Comparison of ENCODE assay signal across 8 cellular contexts in the genomic region with DNA sequence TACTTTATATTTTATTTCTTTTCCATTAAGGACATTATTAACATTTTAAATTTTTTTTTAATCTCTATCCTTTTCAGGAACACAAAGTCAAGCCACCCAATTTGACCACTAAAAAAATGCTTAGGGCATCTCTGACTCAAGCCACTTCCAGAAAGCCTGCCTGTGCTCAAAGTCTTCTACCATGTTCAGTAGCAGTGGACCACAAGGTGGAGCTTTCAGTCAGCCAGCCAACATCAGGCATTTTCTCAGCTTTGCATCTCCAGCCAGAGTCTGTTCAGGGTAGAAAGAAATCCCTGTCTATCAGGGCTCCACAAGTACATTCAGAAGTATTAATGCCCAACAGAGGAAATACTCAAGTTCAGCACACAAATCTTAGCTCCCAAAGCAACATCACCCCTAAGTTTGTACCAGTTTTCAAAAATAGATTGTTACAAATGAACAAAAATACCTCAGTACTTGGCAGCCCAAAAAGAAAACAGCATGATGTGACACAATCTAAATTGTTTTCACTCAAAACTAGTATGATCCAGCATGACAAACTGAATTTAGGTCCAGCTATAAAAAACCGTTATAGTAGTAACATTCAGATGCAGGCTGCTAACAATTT. TPM values are rescaled to one million over a fixed set of nuclear protein-coding genes. Genes with fewer than 3 reads are reported as not detected.
DNase-seq lines count a peak whose midpoint lies in the region; ATAC-seq and TF ChIP-seq lines count a peak whose summit lies in the region.

No MANE protein-coding gene starts in this region.

- H3K27ac Mint-ChIP-seq in Calu3 (ENCODE audit: unreplicated experiment), result no peak overlapping the region

- no peaks in the 10 kb centered on the region for H3K4me1 ChIP-seq in RWPE2 (ENCODE audit: insufficient read depth, poor library complexity, severe bottlenecking)
- peaks cover 0 to 17% (median 5%) of the 10 kb centered on the region in 9 donors for H3K4me1 ChIP-seq in heart right ventricle

- H3K4me3 ChIP-seq in RWPE2 (ENCODE audit: severe bottlenecking) (no peak overlapping the region), heart right ventricle (no peak overlapping the region)

- peak; percentile 69 for TF ChIP-seq CTCF in Calu3 (IDR thresholded peaks at IDR 0.05; ENCODE audit: unreplicated experiment)
- peak; percentile 34 for TF ChIP-seq CTCF in GM20000 (IDR thresholded peaks at IDR 0.05; ENCODE audit: extremely low read depth, missing control alignments)
- TF ChIP-seq CTCF in RWPE2 (IDR thresholded peaks at IDR 0.05; ENCODE audit: poor library complexity, severe bottlenecking), result peak; percentile 75
- peak; percentile 59 to 91 (median 82) for TF ChIP-seq CTCF in heart right ventricle (IDR thresholded peaks at IDR 0.05)

- H3K9me3 Mint-ChIP-seq in Calu3 (ENCODE audit: low read depth, unreplicated experiment), result no peaks in the 10 kb centered on the region

- BruUV-seq in Calu3 (replicated peaks; lab: Mats Ljungman, UMichigan), result no TSS peak

- H3K36me3 ChIP-seq in RWPE2 (ENCODE audit: low read depth) (no peaks in the 10 kb centered on the region), heart right ventricle (no peaks in the 10 kb centered on the region)

- H3K27ac ChIP-seq in RWPE2 (ENCODE audit: poor library complexity, severe bottlenecking) (no peak overlapping the region), heart right ventricle (no peak overlapping the region)

- H3K36me3 Mint-ChIP-seq in Calu3 (ENCODE audit: insufficient read depth, unreplicated experiment), result no peaks in the 10 kb centered on the region

- CTCF ChIA-PET in Calu3 (lab: Charles Lee), result interaction anchor here (0.6 to 2.0 kb wide), 6 partner anchors 11 to 199 kb away, joined by 3 to 59 read pairs (median 8); a partner anchor contains a TSS

- peaks cover 6% of the 10 kb centered on the region for H3K27me3 ChIP-seq in RWPE2 (ENCODE audit: insufficient read depth, poor library complexity, severe bottlenecking)
- H3K27me3 ChIP-seq in heart right ventricle, result peaks cover 0 to 3% (median 0%) of the 10 kb centered on the region in 7 donors

- intact Hi-C loops in Calu3 (cut with micrococcal nuclease; ENCODE audit: unreplicated experiment), result loop anchor here (1.0 kb wide), 2 partner anchors 140 to 199 kb away; no protein-coding TSS in a partner anchor
- intact Hi-C loops in heart right ventricle (cut with DNase I), result loop anchor here (1.0 to 5.0 kb wide), 9 partner anchors 123 to 200 kb away; no protein-coding TSS in a partner anchor

- peak; percentile 87 for ATAC-seq in RWPE2 (ENCODE audit: low read depth)
- ATAC-seq in heart right ventricle, result peak; percentile 87 to 94 (median 90)

- DNase-seq in Calu3 (peak; percentile 63), GM20000 (ENCODE audit: low spot score) (peak; percentile 40), Kasumi-1 (lab: John Stamatoyannopoulos, UW) (peak; percentile 64 to 81), RWPE2 (ENCODE audit: low spot score) (no peak), amniotic epithelial cell (ENCODE audit: low read depth) (peak; percentile 69), heart right ventricle (peak; percentile 23 to 78), retina (peak; percentile 71), NCI-H187 treated with DMSO at 0.1 percent for 48 hours (lab: John Stamatoyannopoulos, UW) (no peak)

- H3K27me3 Mint-ChIP-seq in Calu3 (ENCODE audit: unreplicated experiment), result peaks cover 11% of the 10 kb centered on the region

- peaks cover 9% of the 10 kb centered on the region for H3K4me1 Mint-ChIP-seq in Calu3 (ENCODE audit: low read depth, unreplicated experiment)

- H3K9me3 ChIP-seq in RWPE2 (ENCODE audit: severe bottlenecking) (no peaks in the 10 kb centered on the region), heart right ventricle (no peaks in the 10 kb centered on the region)

- WGBS in heart right ventricle, 2 donors, result 67 to 70% methylated on average over 1 of the region's 1 CpG

- no peak overlapping the region for H3K4me3 Mint-ChIP-seq in Calu3 (ENCODE audit: low read depth, unreplicated experiment)

RNA-seq across cellular contexts. Expression of a gene that starts 37.6 kb away (rescaled TPM):
- total RNA-seq in Calu3 (2022) (not detected in 2 replicates), heart right ventricle (not detected)
- not detected for polyA plus RNA-seq in heart right ventricle

Comparison
In these comparisons a context has a peak if more than half of its experiments do, and no peak if none do; other contexts are left out.
1. DNase-seq: peak in Calu3 (single experiment), GM20000 (single experiment), Kasumi-1 (2 of 2), amniotic epithelial cell (single experiment), heart right ventricle (2 of 2) and retina (single experiment); none in RWPE2 (single experiment) and NCI-H187 treated with DMSO at 0.1 percent for 48 hours (single experiment).
2. Peak in every context shown above with its lines, with median percentiles within 50 percentile points of each other: CTCF ChIP-seq.